ENCODE assay signal across 8 cellular contexts in genomic region chr12:120445911-120446909, GRCh38. TPM values are rescaled to one million over a fixed set of nuclear protein-coding genes. Genes with fewer than 3 reads are reported as not detected.
DNase-seq lines count a peak whose midpoint lies in the region; ATAC-seq and TF ChIP-seq lines count a peak whose summit lies in the region.

Gene GATC, plus strand, starts transcription at chr12:120446444. Its CDS starts 37 bp downstream, at chr12:120446481.
Gene TRIAP1, minus strand, starts transcription at chr12:120446384. Its CDS starts 12 bp downstream, at chr12:120446372.

- TF ChIP-seq CTCF in fibroblast of pulmonary artery (IDR thresholded peaks at IDR 0.05; ENCODE audit: low read length, missing control alignments) (no peak), nephron (IDR thresholded peaks at IDR 0.05; ENCODE audit: unreplicated experiment in 3 of 3) (no peak)

- peak within 1 kb of the TSS; percentile 71 for H3K27ac ChIP-seq in Karpas-422 (ENCODE audit: low read length)

- peaks cover 79% of the 10 kb centered on the region for H3K79me2 ChIP-seq in Karpas-422 (ENCODE audit: low read length)

- intact Hi-C loops in activated T-helper 2 cell treated with anti-CD3 and anti-CD28 coated beads, Interferon-gamma antibody, Interleukin-2, Interleukin-4, amounts not matched to agents 10 μg/mL and 5 μg/mL and 100 μg/mL, durations not matched to agents 14 hours and 24 hours and 36 hours (cut with micrococcal nuclease): loop anchor here (1.0 to 5.0 kb wide), 4 partner anchors 8 to 83 kb away; partner anchors contain the start of genes COQ5, COX6A1, DYNLL1 and SRSF9

- peak within 1 kb of the TSS; percentile 86 for H3K4me3 ChIP-seq in Karpas-422 (ENCODE audit: low read length)
- H3K4me3 ChIP-seq in fibroblast of pulmonary artery (replicated peaks; ENCODE audit: low read depth, low read length): peak within 1 kb of the TSS; percentile 85

- peaks cover 17% of the 10 kb centered on the region for H3K4me1 Mint-ChIP-seq in activated T-helper 2 cell treated with anti-CD3 and anti-CD28 coated beads, Interferon-gamma antibody, Interleukin-2, Interleukin-4, amounts not matched to agents 10 μg/mL and 5 μg/mL and 100 μg/mL, durations not matched to agents 14 hours and 24 hours and 36 hours (ENCODE audit: low read depth)
- H3K4me1 Mint-ChIP-seq in nephron: peaks cover 19% of the 10 kb centered on the region
- H3K4me1 Mint-ChIP-seq in stimulated activated naive CD8-positive, alpha-beta T cell treated with anti-CD3 and anti-CD28 coated beads, Interleukin-15, Interleukin-2, amounts not matched to agents 100 ng/mL and 50 ng/mL, for 24 hours (ENCODE audit: low read depth): peaks cover 50% of the 10 kb centered on the region

- peak within 1 kb of the TSS; percentile 98 for H3K4me3 Mint-ChIP-seq in activated T-helper 2 cell treated with anti-CD3 and anti-CD28 coated beads, Interferon-gamma antibody, Interleukin-2, Interleukin-4, amounts not matched to agents 10 μg/mL and 5 μg/mL and 100 μg/mL, durations not matched to agents 14 hours and 24 hours and 36 hours (ENCODE audit: low read depth)
- peak within 1 kb of the TSS; percentile 95 to 99 (median 97) for H3K4me3 Mint-ChIP-seq in nephron
- H3K4me3 Mint-ChIP-seq in stimulated activated naive CD8-positive, alpha-beta T cell treated with anti-CD3 and anti-CD28 coated beads, Interleukin-15, Interleukin-2, amounts not matched to agents 100 ng/mL and 50 ng/mL, for 24 hours: peak within 1 kb of the TSS; percentile 99

- peaks cover 40% of the 10 kb centered on the region for H3K4me1 ChIP-seq in Karpas-422 (ENCODE audit: low read length)

- peak within 1 kb of the TSS; percentile 88 for H3K9ac ChIP-seq in Karpas-422 (ENCODE audit: low read length)

- peaks cover 1% of the 10 kb centered on the region for H3K27me3 Mint-ChIP-seq in activated T-helper 2 cell treated with anti-CD3 and anti-CD28 coated beads, Interferon-gamma antibody, Interleukin-2, Interleukin-4, amounts not matched to agents 10 μg/mL and 5 μg/mL and 100 μg/mL, durations not matched to agents 14 hours and 24 hours and 36 hours (ENCODE audit: low read depth)
- no peaks in the 10 kb centered on the region for H3K27me3 Mint-ChIP-seq in nephron (ENCODE audit: low read depth)
- peaks cover 4% of the 10 kb centered on the region for H3K27me3 Mint-ChIP-seq in stimulated activated naive CD8-positive, alpha-beta T cell treated with anti-CD3 and anti-CD28 coated beads, Interleukin-15, Interleukin-2, amounts not matched to agents 100 ng/mL and 50 ng/mL, for 24 hours

- H3K36me3 ChIP-seq in Karpas-422 (ENCODE audit: insufficient read depth, low read length): peaks cover 21% of the 10 kb centered on the region; the same call in 1 of the 2 replicates

- no peaks in the 10 kb centered on the region for H3K9me3 ChIP-seq in Karpas-422 (ENCODE audit: low read length)

- H3K36me3 Mint-ChIP-seq in activated T-helper 2 cell treated with anti-CD3 and anti-CD28 coated beads, Interferon-gamma antibody, Interleukin-2, Interleukin-4, amounts not matched to agents 10 μg/mL and 5 μg/mL and 100 μg/mL, durations not matched to agents 14 hours and 24 hours and 36 hours (ENCODE audit: low read depth): peaks cover 61% of the 10 kb centered on the region
- H3K36me3 Mint-ChIP-seq in nephron (ENCODE audit: low read depth): peaks cover 32% of the 10 kb centered on the region
- H3K36me3 Mint-ChIP-seq in stimulated activated naive CD8-positive, alpha-beta T cell treated with anti-CD3 and anti-CD28 coated beads, Interleukin-15, Interleukin-2, amounts not matched to agents 100 ng/mL and 50 ng/mL, for 24 hours (ENCODE audit: low read depth): peaks cover 72% of the 10 kb centered on the region

- ATAC-seq in GM21825 (IDR thresholded peaks at IDR 0.05; ENCODE audit: unreplicated experiment): peak; percentile 81

- peak within 1 kb of the TSS; percentile 92 for H3K4me2 ChIP-seq in Karpas-422 (ENCODE audit: low read depth, low read length, poor library complexity, severe bottlenecking)

- DNase-seq in Daoy (ENCODE audit: low read depth) (peak; percentile 91), Karpas-422 (peak; percentile 96), RPMI8226 (peak; percentile 91), fibroblast of pulmonary artery (ENCODE audit: low read depth) (peak; percentile 75)
- peak; percentile 87 for DNase-seq in activated T-helper 2 cell treated with anti-CD3 and anti-CD28 coated beads, Interferon-gamma antibody, Interleukin-2, Interleukin-4, amounts not matched to agents 10 μg/mL and 5 μg/mL and 100 μg/mL, durations not matched to agents 14 hours and 24 hours and 36 hours (ENCODE audit: low spot score)

- H2AFZ ChIP-seq in Karpas-422 (ENCODE audit: low read length): peak within 1 kb of the TSS; percentile 70; the same call in 1 of the 2 replicates

- no peaks in the 10 kb centered on the region for H3K9me2 ChIP-seq in Karpas-422 (replicated peaks; ENCODE audit: insufficient read depth, low read length)

- no peaks in the 10 kb centered on the region for H3K9me3 Mint-ChIP-seq in activated T-helper 2 cell treated with anti-CD3 and anti-CD28 coated beads, Interferon-gamma antibody, Interleukin-2, Interleukin-4, amounts not matched to agents 10 μg/mL and 5 μg/mL and 100 μg/mL, durations not matched to agents 14 hours and 24 hours and 36 hours
- H3K9me3 Mint-ChIP-seq in nephron: no peaks in the 10 kb centered on the region
- H3K9me3 Mint-ChIP-seq in stimulated activated naive CD8-positive, alpha-beta T cell treated with anti-CD3 and anti-CD28 coated beads, Interleukin-15, Interleukin-2, amounts not matched to agents 100 ng/mL and 50 ng/mL, for 24 hours: no peaks in the 10 kb centered on the region

- H3K27ac Mint-ChIP-seq in activated T-helper 2 cell treated with anti-CD3 and anti-CD28 coated beads, Interferon-gamma antibody, Interleukin-2, Interleukin-4, amounts not matched to agents 10 μg/mL and 5 μg/mL and 100 μg/mL, durations not matched to agents 14 hours and 24 hours and 36 hours: peak within 1 kb of the TSS; percentile 98
- peak within 1 kb of the TSS; percentile 87 to 96 (median 95) for H3K27ac Mint-ChIP-seq in nephron
- H3K27ac Mint-ChIP-seq in stimulated activated naive CD8-positive, alpha-beta T cell treated with anti-CD3 and anti-CD28 coated beads, Interleukin-15, Interleukin-2, amounts not matched to agents 100 ng/mL and 50 ng/mL, for 24 hours: peak within 1 kb of the TSS; percentile 97

- H3K27me3 ChIP-seq in Karpas-422 (ENCODE audit: low read length): no peaks in the 10 kb centered on the region

- H4K20me1 ChIP-seq in Karpas-422 (ENCODE audit: insufficient read depth, low read depth, low read length): 0 out of 2 replicates have a peak, but pooled peaks cover 8% of the 10 kb centered on the region

RNA-seq across cellular contexts. Expression of gene GATC, which starts in this region (rescaled TPM):
- 30.8 and 35.4 TPM in 2 replicates for total RNA-seq in Daoy (2014; rRNA removed; shearing (Covaris generic))
- 18.7 and 21.9 TPM in 2 replicates for total RNA-seq in Karpas-422 (2014; rRNA removed; shearing (Covaris generic); ENCODE audit: low replicate concordance)
- 30.4 and 38.0 TPM in 2 replicates for total RNA-seq in activated T-helper 2 cell treated with anti-CD3 and anti-CD28 coated beads, Interferon-gamma antibody, Interleukin-2, Interleukin-4, amounts not matched to agents 10 μg/mL and 5 μg/mL and 100 μg/mL, durations not matched to agents 14 hours and 24 hours and 36 hours

RNA-seq across cellular contexts. Expression of gene TRIAP1, which starts in this region (rescaled TPM):
- 34.3 and 50.1 TPM in 2 replicates for total RNA-seq in Daoy (2014; rRNA removed; shearing (Covaris generic))
- 15.6 and 26.1 TPM in 2 replicates for total RNA-seq in Karpas-422 (2014; rRNA removed; shearing (Covaris generic); ENCODE audit: low replicate concordance)
- 36.8 TPM in 2 replicates for total RNA-seq in activated T-helper 2 cell treated with anti-CD3 and anti-CD28 coated beads, Interferon-gamma antibody, Interleukin-2, Interleukin-4, amounts not matched to agents 10 μg/mL and 5 μg/mL and 100 μg/mL, durations not matched to agents 14 hours and 24 hours and 36 hours

Comparison
In these comparisons a context has a peak if more than half of its experiments do, and no peak if none do; other contexts are left out.
1. Peak in every context shown above with its lines: DNase-seq, ATAC-seq, H3K4me3 ChIP-seq and H3K27ac ChIP-seq.